Comparison of ENCODE assay signal across 17 cellular contexts in the genomic region with DNA sequence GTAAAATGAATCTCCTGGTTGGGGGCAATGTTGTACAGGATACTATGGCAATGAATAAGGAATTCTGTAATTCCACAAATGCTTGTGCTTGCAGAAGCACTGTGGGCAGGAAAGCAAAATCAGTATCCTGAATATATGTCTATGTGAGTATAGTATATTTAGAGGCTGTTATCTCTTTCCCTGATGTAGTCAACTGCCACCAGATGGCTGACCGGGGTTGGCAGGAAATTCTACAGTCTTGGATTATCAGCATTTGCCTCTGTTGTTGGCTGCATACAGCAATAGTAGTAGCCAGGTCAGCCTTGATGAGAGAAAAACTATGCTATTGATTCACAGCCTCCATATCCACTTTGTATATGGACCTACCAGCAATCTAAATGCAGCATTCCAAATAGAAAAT.
DNase-seq lines count a peak whose midpoint lies in the region; ATAC-seq, FAIRE-seq and TF ChIP-seq lines count a peak whose summit lies in the region.
"Had no signal": no experiment of that assay in that cellular context is flagged by ENCODE, and none has a peak within 500 bp of the region (broad histone marks: within the 10 kb centered on the region; RNA-seq: fewer than 3 reads in every experiment).

No MANE protein-coding gene starts in this region.

- no TSS peak for BruUV-seq in HepG2 (replicated peaks; lab: Mats Ljungman, UMichigan)

- POLR2A ChIA-PET in HepG2 (lab: Yijun Ruan, JAX): no interaction called here

- no peaks in the 10 kb centered on the region for H4K20me1 ChIP-seq in HepG2 (ENCODE audit: insufficient read depth, low read length)

- TF ChIP-seq POLR2A in HepG2 (IDR thresholded peaks at IDR 0.05; ENCODE audit: insufficient read depth in 1 of 2, low read depth in 2 of 2, low read length in 2 of 2) (no peak), right lobe of liver (IDR thresholded peaks at IDR 0.05) (no peak)

- H3K9ac ChIP-seq in HepG2 (ENCODE audit: insufficient read depth, low read depth, low read length): no peak overlapping the region
- H3K9ac ChIP-seq: KMS-11 had no signal

- 5% methylated on average over 1 of the region's 1 CpG for WGBS in HepG2 (ENCODE audit: low lambda C conversion rate)
- 29% methylated on average over 1 of the region's 1 CpG for WGBS in right lobe of liver (ENCODE audit: insufficient coverage, low coverage, low lambda C conversion rate, missing lambda C conversion rate)

- intact Hi-C loops in HepG2 (cut with micrococcal nuclease; ENCODE audit: unreplicated experiment): loop anchor here (1.0 to 10.0 kb wide), 3 partner anchors 176 to 546 kb away; no protein-coding TSS in a partner anchor
- intact Hi-C loops in right lobe of liver (cut with DNase I): no loop called here

- H3K27me3 ChIP-seq in HepG2 (ENCODE audit: control insufficient read depth in 1 of 2, insufficient read depth in 2 of 2, low read length in 2 of 2): no peaks in the 10 kb centered on the region
- no peaks in the 10 kb centered on the region for H3K27me3 ChIP-seq in right lobe of liver
- no peaks in the 10 kb centered on the region for H3K27me3 ChIP-seq in foreskin keratinocyte

- no peak for DNase-seq in HepG2 (ENCODE audit: low spot score)
- no peak for DNase-seq in right lobe of liver
- DNase-seq in UCSD-AML1 (lab: John Stamatoyannopoulos, UW; ENCODE audit: unreplicated experiment): peak; percentile 20
- DNase-seq in foreskin keratinocyte: no peak
- DNase-seq in kidney glomerular epithelial cell (lab: John Stamatoyannopoulos, UW): no peak
- no peak for DNase-seq in NCI-H2171 (lab: John Stamatoyannopoulos, UW)
- no peak for DNase-seq in NCI-H345 (lab: John Stamatoyannopoulos, UW)
- DNase-seq in NCI-H2171 treated with DMSO at 0.1 percent for 48 hours (lab: John Stamatoyannopoulos, UW): no peak
- DNase-seq: activated CD4-positive, alpha-beta T cell treated with anti-CD3 and anti-CD28 coated beads for 1 hour; activated T-cell treated with anti-CD3 and anti-CD28 coated beads, Interleukin-2, amount 50 U/mL, for 1 hour; DMS79; NCI-H1694; psoas muscle; SW 1271 had no signal

- no peaks in the 10 kb centered on the region; a peak in 1 of 5 replicates for H3K36me3 ChIP-seq in HepG2 (replicated peaks in 1 of 2; ENCODE audit: control insufficient read depth in 1 of 2, insufficient read depth in 2 of 2, low read length in 2 of 2)
- H3K36me3 ChIP-seq in right lobe of liver: no peaks in the 10 kb centered on the region

- no peak overlapping the region for H2AFZ ChIP-seq in HepG2 (ENCODE audit: low read length)

- no peaks in the 10 kb centered on the region for H3K79me2 ChIP-seq in HepG2 (ENCODE audit: insufficient read depth, low read length)

- H3K27ac ChIP-seq in HepG2 (ENCODE audit: extremely low read length, insufficient read depth, low read length) (no peak overlapping the region), right lobe of liver (no peak overlapping the region), foreskin keratinocyte (no peak overlapping the region)
- H3K27ac ChIP-seq: coronary artery, KMS-11, psoas muscle had no signal

- H3K4me2 ChIP-seq in HepG2 (ENCODE audit: low read depth, low read length): no peak overlapping the region
- H3K4me2 ChIP-seq: KMS-11 had no signal

- CTCF ChIA-PET in HepG2 (lab: Yijun Ruan, JAX; ENCODE audit: low intra/inter-chr PET ratio, low total read pairs): no interaction called here

- H3K4me3 ChIP-seq in HepG2 (replicated peaks in 1 of 3; ENCODE audit: insufficient read depth in 1 of 3, low read depth in 2 of 3, low read length in 3 of 3) (no peak overlapping the region), right lobe of liver (no peak overlapping the region)
- H3K4me3 ChIP-seq: coronary artery, psoas muscle had no signal

- ATAC-seq in HepG2: peak; percentile 75
- no peak for ATAC-seq in right lobe of liver
- no peak for ATAC-seq in foreskin keratinocyte
- ATAC-seq: psoas muscle had no signal

- in situ Hi-C loops in HepG2 (cut with HindIII; ENCODE audit: extremely low pct_ligation_motif_present, low pct_unique_long_range_greater_than_20kb): no loop called here

- H3K9me3 ChIP-seq in HepG2 (ENCODE audit: low read length): no peaks in the 10 kb centered on the region
- H3K9me3 ChIP-seq in right lobe of liver: no peaks in the 10 kb centered on the region
- H3K9me3 ChIP-seq: psoas muscle had no signal

- peak; percentile 43; the same call in 1 of the 2 replicates for TF ChIP-seq CTCF in HepG2 (CRISPR knock-in tag; IDR thresholded peaks at IDR 0.05)
- peak in 2 of 4 donors; percentile 14 to 24 for TF ChIP-seq CTCF in right lobe of liver (IDR thresholded peaks at IDR 0.05)
- TF ChIP-seq CTCF in foreskin keratinocyte (conservative IDR thresholded peaks at IDR 0.05): peak; percentile 56

- no peak for TF ChIP-seq RAD21 in HepG2 (CRISPR knock-in tag; IDR thresholded peaks at IDR 0.05)

- no peaks in the 10 kb centered on the region for H3K4me1 ChIP-seq in HepG2 (ENCODE audit: insufficient read depth, low read length)
- no peaks in the 10 kb centered on the region for H3K4me1 ChIP-seq in right lobe of liver
- peaks cover 7% of the 10 kb centered on the region for H3K4me1 ChIP-seq in foreskin keratinocyte
- H3K4me1 ChIP-seq: psoas muscle had no signal

- no peak for TF ChIP-seq EP300 in HepG2 (IDR thresholded peaks at IDR 0.05; ENCODE audit: low read depth in 2 of 2, low read length in 2 of 2)
- TF ChIP-seq EP300 in HepG2 (CRISPR knock-in tag; IDR thresholded peaks at IDR 0.05; ENCODE audit: borderline replicate concordance): no peak

- FAIRE-seq in HepG2 (lab: Jason Lieb, UNC): no peak
- FAIRE-seq: GM12892 had no signal

TF ChIP-seq in HepG2, 621 proteins besides CTCF, POLR2A, EP300 and RAD21:
- TF ChIP-seq FOXA1 (IDR thresholded peaks at IDR 0.05) (no peak), FOXA1 (CRISPR knock-in tag; IDR thresholded peaks at IDR 0.05) (no peak), ZNF20 (CRISPR knock-in tag; IDR thresholded peaks at IDR 0.05) (no peak), FOSL2 (CRISPR knock-in tag; IDR thresholded peaks at IDR 0.05) (no peak), SMC3 (IDR thresholded peaks at IDR 0.05; ENCODE audit: low read length) (peak; percentile 49; the same call in 1 of the 2 replicates), STAG1 (CRISPR knock-in tag; IDR thresholded peaks at IDR 0.05) (peak; percentile 61)
